8 cellular contexts compared by ENCODE assay signal in the genomic region with DNA sequence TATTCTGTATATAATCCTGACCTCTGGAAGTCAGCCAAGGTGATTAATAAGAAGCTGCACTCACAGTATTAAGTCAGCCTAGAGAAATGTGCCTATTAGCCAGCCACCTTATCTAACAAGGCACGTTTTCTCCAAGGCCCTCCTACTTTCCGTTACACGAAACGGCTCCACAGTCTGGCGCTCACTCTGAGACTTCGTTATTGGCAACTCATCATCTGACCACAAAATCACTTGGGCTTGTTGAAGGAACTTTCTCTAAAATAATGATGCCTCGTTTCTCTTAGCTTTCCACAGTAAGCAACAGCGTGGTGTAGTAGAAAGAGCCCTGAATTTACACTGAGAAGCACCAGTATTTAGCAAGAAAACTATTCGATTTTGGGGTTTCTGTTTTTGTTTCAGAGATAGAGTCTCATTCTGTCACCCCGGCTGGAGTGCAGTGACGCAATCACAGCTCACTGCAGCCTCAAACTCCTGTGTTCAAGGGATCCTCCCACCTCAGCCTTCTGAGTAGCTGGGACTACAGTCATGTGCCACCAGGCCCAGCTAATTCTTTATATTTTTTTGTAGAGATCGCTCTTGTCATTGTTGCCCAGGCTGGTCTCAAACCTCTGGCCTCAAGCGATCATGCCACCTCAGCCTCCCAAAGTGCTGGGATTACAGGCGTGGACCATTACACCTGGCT. TPM values are rescaled to one million over a fixed set of nuclear protein-coding genes. Genes with fewer than 3 reads are reported as not detected.
DNase-seq lines count a peak whose midpoint lies in the region; ATAC-seq and TF ChIP-seq lines count a peak whose summit lies in the region.

No MANE protein-coding gene starts in this region.

- no peaks in the 10 kb centered on the region for H3K9me3 Mint-ChIP-seq in activated naive CD4-positive, alpha-beta T cell treated with anti-CD3 and anti-CD28 coated beads, Interleukin-2, amount 50 U/mL, for 24 hours
- H3K9me3 Mint-ChIP-seq in natural killer cell: no peaks in the 10 kb centered on the region
- H3K9me3 Mint-ChIP-seq in nephron progenitor cell: no peaks in the 10 kb centered on the region

- intact Hi-C loops in natural killer cell (cut with micrococcal nuclease): loop anchor here (1.0 to 2.0 kb wide), 2 partner anchors 17 to 298 kb away; no protein-coding TSS in a partner anchor

- H3K4me1 ChIP-seq in SJCRH30: no peaks in the 10 kb centered on the region

- no peaks in the 10 kb centered on the region for H3K27me3 ChIP-seq in SJCRH30

- no peaks in the 10 kb centered on the region for H3K27me3 Mint-ChIP-seq in activated naive CD4-positive, alpha-beta T cell treated with anti-CD3 and anti-CD28 coated beads, Interleukin-2, amount 50 U/mL, for 24 hours
- H3K27me3 Mint-ChIP-seq in natural killer cell (ENCODE audit: low read depth in 2 of 2): no peaks in the 10 kb centered on the region
- H3K27me3 Mint-ChIP-seq in nephron progenitor cell (ENCODE audit: low read depth, poor library complexity): peaks cover 18% of the 10 kb centered on the region

- TF ChIP-seq CTCF in natural killer cell (IDR thresholded peaks at IDR 0.05) (no peak), nephron progenitor cell (IDR thresholded peaks at IDR 0.05) (no peak)

- TF ChIP-seq POLR2A in GM18505 (IDR thresholded peaks at IDR 0.05; ENCODE audit: borderline replicate concordance, extremely low read depth, insufficient read depth, insufficient read length): no peak

- H3K4me3 ChIP-seq in SJCRH30: no peak overlapping the region

- DNase-seq in NCI-H524 treated with DMSO at 0.1 percent for 48 hours (lab: John Stamatoyannopoulos, UW): peak; percentile 69
- peak; percentile 43 for DNase-seq in natural killer cell
- no peak for DNase-seq in SJCRH30
- DNase-seq in nephron progenitor cell: no peak

- peak; percentile 41 for ATAC-seq in GM18861 (IDR thresholded peaks at IDR 0.05; ENCODE audit: unreplicated experiment)
- ATAC-seq in natural killer cell: peak; percentile 81 to 89 (median 86)
- no peak for ATAC-seq in GM18505 (IDR thresholded peaks at IDR 0.05; ENCODE audit: unreplicated experiment)
- ATAC-seq in GM19328 (IDR thresholded peaks at IDR 0.05; ENCODE audit: unreplicated experiment): no peak

- H3K36me3 Mint-ChIP-seq in activated naive CD4-positive, alpha-beta T cell treated with anti-CD3 and anti-CD28 coated beads, Interleukin-2, amount 50 U/mL, for 24 hours: no peaks in the 10 kb centered on the region
- no peaks in the 10 kb centered on the region for H3K36me3 Mint-ChIP-seq in natural killer cell
- H3K36me3 Mint-ChIP-seq in nephron progenitor cell (ENCODE audit: low read depth): no peaks in the 10 kb centered on the region

- no peak overlapping the region for H3K27ac ChIP-seq in SJCRH30

- H3K27ac Mint-ChIP-seq in activated naive CD4-positive, alpha-beta T cell treated with anti-CD3 and anti-CD28 coated beads, Interleukin-2, amount 50 U/mL, for 24 hours: peak overlapping the region; percentile 43
- H3K27ac Mint-ChIP-seq in natural killer cell (peak overlapping the region; percentile 90 to 96), nephron progenitor cell (no peak overlapping the region)

- H3K36me3 ChIP-seq in SJCRH30: no peaks in the 10 kb centered on the region

- H3K4me1 Mint-ChIP-seq in activated naive CD4-positive, alpha-beta T cell treated with anti-CD3 and anti-CD28 coated beads, Interleukin-2, amount 50 U/mL, for 24 hours: peaks cover 58% of the 10 kb centered on the region
- peaks cover 44 to 57% of the 10 kb centered on the region in 2 donors for H3K4me1 Mint-ChIP-seq in natural killer cell
- H3K4me1 Mint-ChIP-seq in nephron progenitor cell: peaks cover 20% of the 10 kb centered on the region

- H3K4me3 Mint-ChIP-seq in activated naive CD4-positive, alpha-beta T cell treated with anti-CD3 and anti-CD28 coated beads, Interleukin-2, amount 50 U/mL, for 24 hours: peak overlapping the region; percentile 49
- H3K4me3 Mint-ChIP-seq in natural killer cell (peak overlapping the region; percentile 81), nephron progenitor cell (no peak overlapping the region)

- H3K9me3 ChIP-seq in SJCRH30 (replicated peaks): no peaks in the 10 kb centered on the region

RNA-seq across cellular contexts. Expression of gene SLC14A1, which starts 53.6 kb away (rescaled TPM):
- total RNA-seq in natural killer cell: 10 to 100 TPM; 21.2 to 51.6 (median 42.2) TPM
- not detected in 2 replicates for total RNA-seq in SJCRH30 (2014; rRNA removed; shearing (Covaris generic))

RNA-seq across cellular contexts. Expression of gene SLC14A2, which starts 55.1 kb away (rescaled TPM):
- total RNA-seq in natural killer cell: under 1 TPM in 1 of 3 donors, not detected in 2; 0.10 TPM
- total RNA-seq in SJCRH30 (2014; rRNA removed; shearing (Covaris generic)): not detected in 2 replicates

Comparison
In these comparisons a context has a peak if more than half of its experiments do, and no peak if none do; other contexts are left out.
1. ATAC-seq: peak in GM18861 (single experiment) and natural killer cell (3 of 3); none in GM18505 (single experiment) and GM19328 (single experiment).
2. DNase-seq: peak in NCI-H524 treated with DMSO at 0.1 percent for 48 hours (single experiment) and natural killer cell (single experiment); none in SJCRH30 (0 of 2) and nephron progenitor cell (single experiment).
3. RNA of gene SLC14A1, which starts 53.6 kb away (total RNA-seq): 21.2 to 51.6 TPM in natural killer cell; not detected in SJCRH30; every median in the first group is over 10 times any median in the second.